ENCODE assay signal across 21 cellular contexts in genomic region chr1:206662396-206663092, GRCh38. TPM values are rescaled to one million over a fixed set of nuclear protein-coding genes. Genes with fewer than 3 reads are reported as not detected.
DNase-seq lines count a peak whose midpoint lies in the region; ATAC-seq, FAIRE-seq and TF ChIP-seq lines count a peak whose summit lies in the region.
"Had no signal": no experiment of that assay in that cellular context is flagged by ENCODE, and none has a peak within 500 bp of the region (broad histone marks: within the 10 kb centered on the region; RNA-seq: fewer than 3 reads in every experiment).

No MANE protein-coding gene starts in this region.

- POLR2A ChIA-PET in K562 (lab: Yijun Ruan, JAX), result interaction anchor here (0.8 to 7.4 kb wide), 9 partner anchors 11 to 29 kb away, joined by 3 to 59 read pairs (median 6); partner anchors contain the start of genes DYRK3 and MAPKAPK2

- H3K4me3 ChIP-seq in K562, result no peak overlapping the region
- H3K4me3 ChIP-seq in gastrocnemius medialis, result no peak overlapping the region
- H3K4me3 ChIP-seq in Karpas-422 (ENCODE audit: low read length), result no peak overlapping the region
- H3K4me3 ChIP-seq: skin epidermis had no signal

- no peak for TF ChIP-seq POLR2A in K562 (conservative IDR thresholded peaks at IDR 0.05)
- TF ChIP-seq POLR2A in gastrocnemius medialis (IDR thresholded peaks at IDR 0.05), result no peak

- ATAC-seq in K562, result no peak
- ATAC-seq in gastrocnemius medialis, result no peak

- H3K79me2 ChIP-seq in K562 (ENCODE audit: control insufficient read depth, insufficient read depth, low read length), result no peaks in the 10 kb centered on the region
- no peaks in the 10 kb centered on the region for H3K79me2 ChIP-seq in Karpas-422 (ENCODE audit: low read length)

- no peak overlapping the region for H3K27ac ChIP-seq in K562 (ENCODE audit: extremely low read depth, low read depth, low read length)
- H3K27ac ChIP-seq in gastrocnemius medialis, result peak overlapping the region; percentile 83 to 91 (median 89)
- no peak overlapping the region for H3K27ac ChIP-seq in Karpas-422 (ENCODE audit: low read length)
- H3K27ac ChIP-seq: brain microvascular endothelial cell, skin epidermis had no signal

- no peak for TF ChIP-seq CTCF in K562 (IDR thresholded peaks at IDR 0.05 in 2 of 3, conservative IDR thresholded peaks at IDR 0.05 in 1 of 3; ENCODE audit: insufficient read depth in 2 of 3, low read depth in 1 of 3, low read length in 3 of 3)
- no peak for TF ChIP-seq CTCF in gastrocnemius medialis (IDR thresholded peaks at IDR 0.05 in 4 of 5, conservative IDR thresholded peaks at IDR 0.05 in 1 of 5)

- no TSS peak for BruUV-seq in K562 (replicated peaks; lab: Mats Ljungman, UMichigan)

- H4K20me1 ChIP-seq in K562 (replicated peaks; ENCODE audit: control insufficient read depth, insufficient read depth, low read length) (no peaks in the 10 kb centered on the region), Karpas-422 (ENCODE audit: insufficient read depth, low read depth, low read length) (0 out of 2 replicates have a peak, but pooled peaks cover 2% of the 10 kb centered on the region)

- H3K9me3 ChIP-seq in K562 (replicated peaks; ENCODE audit: control insufficient read depth, insufficient read depth, low read depth, low read length), result no peaks in the 10 kb centered on the region
- H3K9me3 ChIP-seq in gastrocnemius medialis, result no peaks in the 10 kb centered on the region
- H3K9me3 ChIP-seq in Karpas-422 (ENCODE audit: low read length), result no peaks in the 10 kb centered on the region

- H3K4me2 ChIP-seq in K562 (ENCODE audit: insufficient read depth, low read length) (peak overlapping the region; percentile 3; the same call in 1 of the 2 replicates), Karpas-422 (ENCODE audit: low read depth, low read length, poor library complexity, severe bottlenecking) (no peak overlapping the region)

- H3K9ac ChIP-seq in K562 (ENCODE audit: insufficient read depth in 1 of 2, low read depth in 2 of 2, low read length in 2 of 2), result no peak overlapping the region
- no peak overlapping the region for H3K9ac ChIP-seq in Karpas-422 (ENCODE audit: low read length)

- peak overlapping the region; percentile 42 for H3K27ac Mint-ChIP-seq in activated T-cell treated with anti-CD3 and anti-CD28 coated beads, Interleukin-2, amount 50 U/mL, for 24 hours
- H3K27ac Mint-ChIP-seq: CD4-positive, alpha-beta T cell had no signal

- no peaks in the 10 kb centered on the region for H3K9me2 ChIP-seq in Karpas-422 (replicated peaks; ENCODE audit: insufficient read depth, low read length)

- in situ Hi-C loops in K562 (cut with MboI) (no loop called here), gastrocnemius medialis (cut with MboI; ENCODE audit: low sequenced_read_pairs in 4 of 4) (loop anchor here in 1 of 4 donors (25.0 kb wide), 1 partner anchor 150 kb away; no protein-coding TSS in a partner anchor)

- H3K4me1 ChIP-seq in K562 (replicated peaks in 1 of 2; ENCODE audit: control insufficient read depth in 2 of 2, insufficient read depth in 2 of 2, low read length in 2 of 2), result peaks cover 37 to 56% of the 10 kb centered on the region in 2 experiments
- peaks cover 43 to 66% of the 10 kb centered on the region in 2 donors for H3K4me1 ChIP-seq in gastrocnemius medialis
- peaks cover 40% of the 10 kb centered on the region for H3K4me1 ChIP-seq in Karpas-422 (ENCODE audit: low read length)

- no peaks in the 10 kb centered on the region for H3K27me3 ChIP-seq in K562 (ENCODE audit: control insufficient read depth in 2 of 2, insufficient read depth in 2 of 2, low read length in 2 of 2)
- H3K27me3 ChIP-seq in gastrocnemius medialis, result no peaks in the 10 kb centered on the region
- H3K27me3 ChIP-seq in Karpas-422 (ENCODE audit: low read length), result no peaks in the 10 kb centered on the region

- no peak for DNase-seq in activated T-cell treated with anti-CD3 and anti-CD28 coated beads, Interleukin-2, amount 50 U/mL, for 24 hours
- DNase-seq in activated T-cell treated with anti-CD3 and anti-CD28 coated beads for 4 hours, result no peak
- DNase-seq in K562 (ENCODE audit: extremely low read depth in 1 of 4, low spot score in 3 of 4), result peak in 1 of 4 experiments; percentile 23
- DNase-seq in gastrocnemius medialis, result no peak
- DNase-seq in activated gamma-delta T cell treated with Interleukin-2 at 50 U/mL for 16 hours, result no peak
- no peak for DNase-seq in C1 segment of cervical spinal cord (lab: John Stamatoyannopoulos, UW)
- no peak for DNase-seq in Karpas-422
- DNase-seq: activated CD4-positive, alpha-beta T cell treated with anti-CD3 and anti-CD28 coated beads for 48 hours; brain microvascular endothelial cell; CD4-positive, alpha-beta T cell; cortex of kidney; hippocampal formation; mesenchymal stem cell; NCI-H345; posterior cingulate gyrus; RPMI8226; stimulated activated CD4-positive, alpha-beta T cell treated with anti-CD3 and anti-CD28 coated beads, Interleukin-4, amount 100 ng/mL, for 1 hour had no signal

- CTCF ChIA-PET in K562 (lab: Yijun Ruan, JAX; ENCODE audit: low intra/inter-chr PET ratio), result interaction anchor here (0.8 to 4.5 kb wide), 5 partner anchors 28 to 201 kb away, joined by 3 to 63 read pairs (median 13); partner anchors contain the start of gene DYRK3

- H3K27me3 Mint-ChIP-seq in activated T-cell treated with anti-CD3 and anti-CD28 coated beads, Interleukin-2, amount 50 U/mL, for 24 hours, result peaks cover 31% of the 10 kb centered on the region

- no peaks in the 10 kb centered on the region for H3K9me1 ChIP-seq in K562 (ENCODE audit: control insufficient read depth, insufficient read depth, low read length)

- TF ChIP-seq EP300 in Ishikawa (IDR thresholded peaks at IDR 0.05; ENCODE audit: borderline replicate concordance), result no peak
- no peak for TF ChIP-seq EP300 in K562 (IDR thresholded peaks at IDR 0.05; ENCODE audit: low read length)

- intact Hi-C loops in K562 (cut with micrococcal nuclease), result loop anchor here (5.0 kb wide), 1 partner anchor 170 kb away; no protein-coding TSS in a partner anchor
- intact Hi-C loops in gastrocnemius medialis (cut with DNase I; ENCODE audit: low total_unique reads), result loop anchor here (5.0 kb wide), 1 partner anchor 230 kb away; no protein-coding TSS in a partner anchor

- H3K4me1 Mint-ChIP-seq in activated T-cell treated with anti-CD3 and anti-CD28 coated beads, Interleukin-2, amount 50 U/mL, for 24 hours (ENCODE audit: low read depth), result peaks cover 33% of the 10 kb centered on the region

- no peaks in the 10 kb centered on the region for H3K36me3 Mint-ChIP-seq in activated T-cell treated with anti-CD3 and anti-CD28 coated beads, Interleukin-2, amount 50 U/mL, for 24 hours (ENCODE audit: low read depth)

- H2AFZ ChIP-seq in K562 (ENCODE audit: low read depth, low read length) (peak overlapping the region; percentile 87), Karpas-422 (ENCODE audit: low read length) (no peak overlapping the region)

- H3K4me3 Mint-ChIP-seq in activated T-cell treated with anti-CD3 and anti-CD28 coated beads, Interleukin-2, amount 50 U/mL, for 24 hours, result no peak overlapping the region
- H3K4me3 Mint-ChIP-seq: CD4-positive, alpha-beta T cell had no signal

- TF ChIP-seq RAD21 in Ishikawa (IDR thresholded peaks at IDR 0.05; ENCODE audit: low read depth) (no peak), K562 (CRISPR knock-in tag; conservative IDR thresholded peaks at IDR 0.05 in 1 of 2, IDR thresholded peaks at IDR 0.05 in 1 of 2) (no peak)

- 31% methylated on average over 3 of the region's 3 CpGs for WGBS in K562 (ENCODE audit: insufficient coverage, low coverage, missing lambda C conversion rate)

- FAIRE-seq in K562 (lab: Jason Lieb, UNC), result no peak
- FAIRE-seq: HTR-8/SVneo, islet of Langerhans had no signal

- H3K9me3 Mint-ChIP-seq in activated T-cell treated with anti-CD3 and anti-CD28 coated beads, Interleukin-2, amount 50 U/mL, for 24 hours, result no peaks in the 10 kb centered on the region
- H3K9me3 Mint-ChIP-seq: CD4-positive, alpha-beta T cell had no signal

- no peaks in the 10 kb centered on the region for H3K36me3 ChIP-seq in K562 (ENCODE audit: control insufficient read depth, insufficient read depth, low read length)
- H3K36me3 ChIP-seq in gastrocnemius medialis, result no peaks in the 10 kb centered on the region
- no peaks in the 10 kb centered on the region for H3K36me3 ChIP-seq in Karpas-422 (ENCODE audit: insufficient read depth, low read length)
- H3K36me3 ChIP-seq: brain microvascular endothelial cell had no signal

RNA-seq across cellular contexts. Expression of gene MAPKAPK2, which starts 22.2 kb away (rescaled TPM):
- total RNA-seq in K562 (2011; cell fraction: chromatin; rRNA removed; ENCODE audit: low replicate concordance), result 70.6 and 157 TPM in 2 replicates
- total RNA-seq in K562 (2011; cell fraction: nucleolus; rRNA removed), result 89.5 and 98.9 TPM in 2 replicates
- 74.0 and 80.4 TPM in 2 replicates for total RNA-seq in K562 (2011; cell fraction: nucleoplasm; rRNA removed)
- total RNA-seq in K562 (2014; rRNA removed) (52.1 and 57.2 TPM in 2 replicates), K562 (2014; rRNA removed; fragmentation: Illumina TruSeq; extraction: Trizol) (36.1 and 36.6 TPM in 2 replicates), K562 (2015; rRNA removed; fragmentation: Illumina TruSeq; extraction: Trizol) (33.3 and 35.6 TPM in 2 replicates), K562 (2021) (81.3 and 94.2 TPM in 2 replicates), gastrocnemius medialis (100 to 1,000 TPM; 115 to 207 (median 140) TPM)
- polyA plus RNA-seq in K562 (2011; rRNA removed) (66.5 and 72.1 TPM in 2 replicates), K562 (2014; fragmentation: Illumina TruSeq; extraction: Trizol) (73.6 and 78.3 TPM in 2 replicates), K562 (2014; fragmentation: Nextera tagmentation; extraction: Ambion mirVana) (1 to 10 TPM in 1 of 2 experiments, under 1 TPM in 1; 0.63 to 1.3 TPM), K562 (2014; rRNA removed) (53.4 and 57.2 TPM in 2 replicates)
- 68.3 and 74.8 TPM in 2 replicates for polyA plus RNA-seq in K562 (2011; cell fraction: cytosol; rRNA removed)
- 140 and 167 TPM in 2 replicates for polyA plus RNA-seq in K562 (2011; cell fraction: nucleus; rRNA removed)
- 53.3 and 64.1 TPM in 2 replicates for polyA plus RNA-seq in K562 (2012)
- 48.3 and 60.9 TPM in 2 replicates for polyA minus RNA-seq in K562 (2011; rRNA and poly(A)+ RNA removed)
- 37.6 and 41.0 TPM in 2 replicates for polyA minus RNA-seq in K562 (2011; cell fraction: cytosol; rRNA and poly(A)+ RNA removed)
- polyA minus RNA-seq in K562 (2011; cell fraction: nucleus; rRNA and poly(A)+ RNA removed), result 30.2 and 35.1 TPM in 2 replicates
- 19.8 and 25.1 TPM in 2 replicates for total RNA-seq in Karpas-422 (2014; rRNA removed; shearing (Covaris generic); ENCODE audit: low replicate concordance)

RNA-seq across cellular contexts. Expression of gene DYRK3, which starts 27.2 kb away (rescaled TPM):
- 39.6 and 56.6 TPM in 2 replicates for total RNA-seq in K562 (2011; cell fraction: chromatin; rRNA removed; ENCODE audit: low replicate concordance)
- total RNA-seq in K562 (2011; cell fraction: nucleolus; rRNA removed), result 27.2 and 29.9 TPM in 2 replicates
- 31.7 and 33.1 TPM in 2 replicates for total RNA-seq in K562 (2011; cell fraction: nucleoplasm; rRNA removed)
- total RNA-seq in K562 (2014; rRNA removed), result 22.5 and 33.6 TPM in 2 replicates
- total RNA-seq in K562 (2014; rRNA removed; fragmentation: Illumina TruSeq; extraction: Trizol), result 29.6 and 31.0 TPM in 2 replicates
- total RNA-seq in K562 (2015; rRNA removed; fragmentation: Illumina TruSeq; extraction: Trizol), result 23.3 and 25.7 TPM in 2 replicates
- total RNA-seq in K562 (2021), result 30.2 and 31.6 TPM in 2 replicates
- 30.8 and 33.7 TPM in 2 replicates for polyA plus RNA-seq in K562 (2011; rRNA removed)
- 14.5 and 17.4 TPM in 2 replicates for polyA plus RNA-seq in K562 (2011; cell fraction: cytosol; rRNA removed)
- polyA plus RNA-seq in K562 (2011; cell fraction: nucleus; rRNA removed), result 20.4 and 23.2 TPM in 2 replicates
- polyA plus RNA-seq in K562 (2012), result 17.0 and 17.6 TPM in 2 replicates
- polyA plus RNA-seq in K562 (2014; fragmentation: Illumina TruSeq; extraction: Trizol), result 24.8 and 30.2 TPM in 2 replicates
- polyA plus RNA-seq in K562 (2014; fragmentation: Nextera tagmentation; extraction: Ambion mirVana), result 1 to 10 TPM; 4.5 to 5.2 TPM
- 16.3 and 20.2 TPM in 2 replicates for polyA plus RNA-seq in K562 (2014; rRNA removed)
- 52.0 and 59.7 TPM in 2 replicates for polyA minus RNA-seq in K562 (2011; rRNA and poly(A)+ RNA removed)
- 21.9 and 25.0 TPM in 2 replicates for polyA minus RNA-seq in K562 (2011; cell fraction: cytosol; rRNA and poly(A)+ RNA removed)
- 13.9 and 20.9 TPM in 2 replicates for polyA minus RNA-seq in K562 (2011; cell fraction: nucleus; rRNA and poly(A)+ RNA removed)
- 1 to 10 TPM in 2 of 4 donors, under 1 TPM in 2; 0.85 to 1.8 (median 1.0) TPM for total RNA-seq in gastrocnemius medialis
- 0.93 and 2.4 TPM in 2 replicates for total RNA-seq in Karpas-422 (2014; rRNA removed; shearing (Covaris generic); ENCODE audit: low replicate concordance)

RNA-seq across cellular contexts. Expression of gene EIF2D, which starts 50.3 kb away (rescaled TPM):
- total RNA-seq in K562 (2011; cell fraction: chromatin; rRNA removed; ENCODE audit: low replicate concordance), result 150 and 157 TPM in 2 replicates
- total RNA-seq in K562 (2011; cell fraction: nucleolus; rRNA removed), result 80.9 and 87.9 TPM in 2 replicates
- 121 and 150 TPM in 2 replicates for total RNA-seq in K562 (2011; cell fraction: nucleoplasm; rRNA removed)
- total RNA-seq in K562 (2014; rRNA removed) (85.9 and 106 TPM in 2 replicates), K562 (2014; rRNA removed; fragmentation: Illumina TruSeq; extraction: Trizol) (92.7 and 93.9 TPM in 2 replicates), K562 (2015; rRNA removed; fragmentation: Illumina TruSeq; extraction: Trizol) (85.1 and 86.5 TPM in 2 replicates), K562 (2021) (81.1 and 82.1 TPM in 2 replicates), gastrocnemius medialis (10 to 100 TPM; 23.7 to 61.2 (median 38.6) TPM)
- polyA plus RNA-seq in K562 (2011; rRNA removed) (138 and 152 TPM in 2 replicates), K562 (2014; fragmentation: Illumina TruSeq; extraction: Trizol) (111 and 128 TPM in 2 replicates), K562 (2014; fragmentation: Nextera tagmentation; extraction: Ambion mirVana) (100 to 1,000 TPM in 1 of 2 experiments, 10 to 100 TPM in 1; 86.9 to 130 TPM), K562 (2014; rRNA removed) (113 and 131 TPM in 2 replicates)
- 91.2 and 121 TPM in 2 replicates for polyA plus RNA-seq in K562 (2011; cell fraction: cytosol; rRNA removed)
- polyA plus RNA-seq in K562 (2011; cell fraction: nucleus; rRNA removed), result 209 and 264 TPM in 2 replicates
- 76.3 and 124 TPM in 2 replicates for polyA plus RNA-seq in K562 (2012)
- 109 and 116 TPM in 2 replicates for polyA minus RNA-seq in K562 (2011; rRNA and poly(A)+ RNA removed)
- polyA minus RNA-seq in K562 (2011; cell fraction: cytosol; rRNA and poly(A)+ RNA removed), result 50.0 and 50.6 TPM in 2 replicates
- 51.2 and 78.6 TPM in 2 replicates for polyA minus RNA-seq in K562 (2011; cell fraction: nucleus; rRNA and poly(A)+ RNA removed)
- total RNA-seq in Karpas-422 (2014; rRNA removed; shearing (Covaris generic); ENCODE audit: low replicate concordance), result 51.8 and 106 TPM in 2 replicates

Comparison
In these comparisons a context has a peak if more than half of its experiments do, and no peak if none do; other contexts are left out.
1. H3K27ac ChIP-seq: peak in gastrocnemius medialis (4 of 4); none in K562 (single experiment) and Karpas-422 (single experiment).